ENCODE assay signal across 7 cellular contexts in genomic region chr1:17290553-17290952, GRCh38. TPM values are rescaled to one million over a fixed set of nuclear protein-coding genes. Genes with fewer than 3 reads are reported as not detected.
"Had no signal": no experiment of that assay in that cellular context is flagged by ENCODE, and none has a peak within 500 bp of the region (broad histone marks: within the 10 kb centered on the region; RNA-seq: fewer than 3 reads in every experiment).

No MANE protein-coding gene starts in this region.

- H3K36me3 Mint-ChIP-seq: IgD-negative memory B cell had no signal

- H3K4me1 Mint-ChIP-seq: GM23338, IgD-negative memory B cell had no signal

- H3K4me3 Mint-ChIP-seq: GM23338, H9, IgD-negative memory B cell had no signal

- DNase-seq: H9 had no signal

- H3K9me3 Mint-ChIP-seq: GM23338, H9, IgD-negative memory B cell had no signal

- H3K27ac Mint-ChIP-seq: GM23338, H9, IgD-negative memory B cell had no signal

- FAIRE-seq: H1, H54, HTR-8/SVneo had no signal

- H3K4me3 ChIP-seq: GM23338 had no signal

- H3K4me2 ChIP-seq: GM23338 had no signal

- H2AFZ ChIP-seq: GM23338 had no signal

- ATAC-seq: GM23338 had no signal

RNA-seq across cellular contexts. Expression of gene PADI4, which starts 17.4 kb away (rescaled TPM):
- total RNA-seq: H1, HT-29 had no signal

RNA-seq across cellular contexts. Expression of gene PADI3, which starts 41.7 kb away (rescaled TPM):
- polyA plus RNA-seq: IgD-negative memory B cell had no signal
